Comparison of ENCODE assay signal across 21 cellular contexts in the genomic region with DNA sequence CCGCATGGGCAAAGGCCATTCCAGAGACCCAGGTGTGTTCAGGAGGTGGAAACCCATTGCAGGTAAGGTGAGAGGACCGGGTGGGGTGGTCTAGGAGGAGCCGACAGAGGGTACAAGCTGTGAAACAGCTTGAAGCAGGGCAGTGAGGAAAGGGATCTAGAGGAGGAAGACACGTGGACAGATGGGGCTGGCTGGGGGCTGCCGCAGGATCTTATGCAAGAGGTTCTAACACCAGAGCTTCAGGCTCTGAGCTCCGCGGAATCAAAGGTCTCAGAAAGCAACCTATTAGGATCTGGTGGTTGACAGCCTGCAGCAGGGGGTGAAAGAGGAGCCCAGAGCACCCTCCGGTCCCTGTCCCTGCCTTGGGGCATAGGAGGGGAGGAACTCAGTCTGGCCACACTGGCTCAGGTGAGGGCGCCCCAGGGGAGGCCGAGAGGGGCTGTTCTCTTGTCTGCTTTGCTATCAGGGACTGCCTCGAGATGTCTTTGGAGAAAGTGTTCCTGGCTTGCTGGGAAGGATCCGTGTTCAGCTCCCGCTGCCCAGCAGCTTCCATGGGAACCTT. TPM values are rescaled to one million over a fixed set of nuclear protein-coding genes. Genes with fewer than 3 reads are reported as not detected.
DNase-seq lines count a peak whose midpoint lies in the region; ATAC-seq, FAIRE-seq and TF ChIP-seq lines count a peak whose summit lies in the region.
"Had no signal": no experiment of that assay in that cellular context is flagged by ENCODE, and none has a peak within 500 bp of the region (broad histone marks: within the 10 kb centered on the region; RNA-seq: fewer than 3 reads in every experiment).

No MANE protein-coding gene starts in this region.

- peak overlapping the region; percentile 3 for H3K27ac Mint-ChIP-seq in stimulated activated naive CD8-positive, alpha-beta T cell treated with anti-CD3 and anti-CD28 coated beads, Interleukin-15, Interleukin-2, amounts not matched to agents 100 ng/mL and 50 ng/mL, for 24 hours
- H3K27ac Mint-ChIP-seq: IgD-negative memory B cell had no signal

- CTCF ChIA-PET in PC-3 (lab: Charles Lee): no interaction called here
- CTCF ChIA-PET in H1 (lab: Charles Lee; ENCODE audit: partially characterized antibody): interaction anchor here (1.1 to 4.0 kb wide), 4 partner anchors 17 to 218 kb away, joined by 3 to 28 read pairs (median 4); no protein-coding TSS in a partner anchor

- no peaks in the 10 kb centered on the region for H3K9me2 ChIP-seq in PC-3 (replicated peaks; ENCODE audit: low read length)

- H4K20me1 ChIP-seq in PC-3 (ENCODE audit: low read length): no peaks in the 10 kb centered on the region
- no peaks in the 10 kb centered on the region for H4K20me1 ChIP-seq in H1 (replicated peaks in 1 of 2; ENCODE audit: control insufficient read depth in 1 of 2, insufficient read depth in 2 of 2, low read length in 2 of 2)

- peaks cover 14% of the 10 kb centered on the region for H3K4me1 Mint-ChIP-seq in stimulated activated naive CD8-positive, alpha-beta T cell treated with anti-CD3 and anti-CD28 coated beads, Interleukin-15, Interleukin-2, amounts not matched to agents 100 ng/mL and 50 ng/mL, for 24 hours (ENCODE audit: low read depth)

- no peak overlapping the region for H3K18ac ChIP-seq in H1 (ENCODE audit: extremely low read depth, low read length)

- no peak for TF ChIP-seq EP300 in H1 (IDR thresholded peaks at IDR 0.05; ENCODE audit: borderline replicate concordance in 1 of 2, low read depth in 2 of 2, low read length in 2 of 2)

- H3K4me2 ChIP-seq in PC-3 (ENCODE audit: low read length) (0 out of 2 replicates have a peak overlapping the region, but pooled peaks have one; percentile 17), H1 (ENCODE audit: insufficient read depth in 1 of 2, low read depth in 2 of 2, low read length in 2 of 2) (no peak overlapping the region)

- H2BK5ac ChIP-seq in H1 (ENCODE audit: low read depth, low read length): no peak overlapping the region

- H3K27me3 Mint-ChIP-seq in stimulated activated naive CD8-positive, alpha-beta T cell treated with anti-CD3 and anti-CD28 coated beads, Interleukin-15, Interleukin-2, amounts not matched to agents 100 ng/mL and 50 ng/mL, for 24 hours: peaks cover 4% of the 10 kb centered on the region

- ATAC-seq in stimulated activated naive CD8-positive, alpha-beta T cell treated with anti-CD3 and anti-CD28 coated beads, Interleukin-15, Interleukin-2, amounts not matched to agents 100 U/mL and 50 U/mL, for 24 hours: no peak
- ATAC-seq in PC-3: no peak
- ATAC-seq: A549 had no signal

- H3K9me3 Mint-ChIP-seq in stimulated activated naive CD8-positive, alpha-beta T cell treated with anti-CD3 and anti-CD28 coated beads, Interleukin-15, Interleukin-2, amounts not matched to agents 100 ng/mL and 50 ng/mL, for 24 hours: no peaks in the 10 kb centered on the region
- H3K9me3 Mint-ChIP-seq: IgD-negative memory B cell had no signal

- POLR2A ChIA-PET in PC-3 (lab: Charles Lee; ENCODE audit: unreplicated experiment): no interaction called here
- POLR2A ChIA-PET in H1 (lab: Charles Lee; ENCODE audit: partially characterized antibody): no interaction called here

- H4K8ac ChIP-seq in H1 (ENCODE audit: extremely low read depth, insufficient read depth, low read length): peak overlapping the region; percentile 39; the same call in 1 of the 2 replicates

- no TSS peak for BruUV-seq in PC-3 (replicated peaks; lab: Mats Ljungman, UMichigan)

- no peak overlapping the region for H2BK120ac ChIP-seq in H1 (replicated peaks; ENCODE audit: low read depth, low read length)

- no peak for FAIRE-seq in H1 (lab: Jason Lieb, UNC)
- FAIRE-seq in GM12892 (lab: Jason Lieb, UNC): no peak
- FAIRE-seq: A549 had no signal

- 87% methylated on average over 13 of the region's 13 CpGs; no CpG with 5 or more reads in 1 of the 2 experiments for WGBS in H1 (ENCODE audit: extremely low coverage in 1 of 2, insufficient coverage in 1 of 2, insufficient read length in 1 of 2, insufficient replicate concordance in 2 of 2, low coverage in 1 of 2, low lambda C conversion rate in 2 of 2, missing lambda C conversion rate in 1 of 2), 2 experiments

- no peak for TF ChIP-seq POLR2A in H1 (IDR thresholded peaks at IDR 0.05; ENCODE audit: control extremely low read depth in 1 of 2, low read depth in 2 of 2, low read length in 2 of 2)
- TF ChIP-seq POLR2A in GM12892 (IDR thresholded peaks at IDR 0.05; ENCODE audit: low read depth, low read length): no peak

- H3K27me3 ChIP-seq in PC-3 (ENCODE audit: low read length) (no peaks in the 10 kb centered on the region), H1 (replicated peaks in 1 of 4; ENCODE audit: control insufficient read depth in 3 of 4, extremely low read depth in 1 of 4, insufficient read depth in 3 of 4, low read length in 3 of 4) (no peaks in the 10 kb centered on the region)

- no peak overlapping the region for H2BK15ac ChIP-seq in H1 (ENCODE audit: low read length)

- H3K9me3 ChIP-seq in PC-3 (ENCODE audit: low read length) (no peaks in the 10 kb centered on the region), H1 (ENCODE audit: insufficient read depth in 2 of 2, low read depth in 1 of 2, low read length in 1 of 2) (peaks cover 7 to 8% of the 10 kb centered on the region in 2 experiments; a peak in 3 of 4 replicates)
- H3K9me3 ChIP-seq: A549, SJSA1 had no signal

- H3F3A ChIP-seq in PC-3 (ENCODE audit: low read length, unreplicated experiment): no peaks in the 10 kb centered on the region

- no peak for TF ChIP-seq CTCF in PC-3 (conservative IDR thresholded peaks at IDR 0.05; ENCODE audit: low read depth, low read length)
- no peak for TF ChIP-seq CTCF in H1 (IDR thresholded peaks at IDR 0.05; ENCODE audit: control extremely low read depth in 1 of 3, insufficient read depth in 1 of 3, low read depth in 1 of 3, low read length in 3 of 3)

- H4K91ac ChIP-seq in H1 (replicated peaks; ENCODE audit: insufficient read length, low read length): no peak overlapping the region

- no peaks in the 10 kb centered on the region for H3K23me2 ChIP-seq in H1 (ENCODE audit: low read depth, low read length)

- H3K23ac ChIP-seq in H1 (ENCODE audit: insufficient read length): no peak overlapping the region

- 0 out of 2 replicates have a peak overlapping the region, but pooled peaks have one; percentile 3 for H2BK12ac ChIP-seq in H1 (ENCODE audit: low read depth, low read length)

- H3K79me2 ChIP-seq in PC-3 (ENCODE audit: low read length) (no peaks in the 10 kb centered on the region), H1 (ENCODE audit: control insufficient read depth in 1 of 2, insufficient read depth in 2 of 2, low read length in 2 of 2) (no peaks in the 10 kb centered on the region)

- H3K4me3 Mint-ChIP-seq in stimulated activated naive CD8-positive, alpha-beta T cell treated with anti-CD3 and anti-CD28 coated beads, Interleukin-15, Interleukin-2, amounts not matched to agents 100 ng/mL and 50 ng/mL, for 24 hours: no peak overlapping the region
- H3K4me3 Mint-ChIP-seq: IgD-negative memory B cell had no signal

- H3K9ac ChIP-seq in PC-3 (ENCODE audit: low read length) (peak overlapping the region; percentile 87), H1 (replicated peaks in 1 of 4; ENCODE audit: extremely low read depth in 1 of 4, low read depth in 3 of 4, low read length in 3 of 4) (no peak overlapping the region)

- H3K36me3 ChIP-seq in PC-3 (ENCODE audit: low read depth, low read length) (no peaks in the 10 kb centered on the region), H1 (ENCODE audit: control insufficient read depth in 2 of 4, insufficient read depth in 4 of 4, low read length in 3 of 4) (no peaks in the 10 kb centered on the region)
- H3K36me3 ChIP-seq: SJSA1 had no signal

- peaks cover 56% of the 10 kb centered on the region for H3K4me1 ChIP-seq in PC-3 (ENCODE audit: insufficient read depth, low read length)
- no peaks in the 10 kb centered on the region; a peak in 2 of 7 replicates for H3K4me1 ChIP-seq in H1 (replicated peaks in 1 of 4; ENCODE audit: control insufficient read depth in 3 of 4, insufficient read depth in 4 of 4, low read length in 3 of 4)

- H2AK5ac ChIP-seq in H1 (ENCODE audit: low read depth, low read length): no peak overlapping the region

- H2BK20ac ChIP-seq in H1 (ENCODE audit: low read length): no peak overlapping the region

- no peak overlapping the region for H3K14ac ChIP-seq in H1 (ENCODE audit: insufficient read length)

- no peaks in the 10 kb centered on the region for H3K79me1 ChIP-seq in H1 (ENCODE audit: low read depth, low read length)

- H3K36me3 Mint-ChIP-seq in stimulated activated naive CD8-positive, alpha-beta T cell treated with anti-CD3 and anti-CD28 coated beads, Interleukin-15, Interleukin-2, amounts not matched to agents 100 ng/mL and 50 ng/mL, for 24 hours (ENCODE audit: low read depth): no peaks in the 10 kb centered on the region
- H3K36me3 Mint-ChIP-seq: IgD-negative memory B cell had no signal

- no peak overlapping the region for H3K4me3 ChIP-seq in PC-3 (ENCODE audit: low read length)
- no peak overlapping the region for H3K4me3 ChIP-seq in H1 (ENCODE audit: extremely low read depth in 1 of 4, insufficient read depth in 2 of 4, low read depth in 3 of 4, low read length in 4 of 4)
- H3K4me3 ChIP-seq: A549, SJSA1 had no signal

- TF ChIP-seq RAD21 in H1 (IDR thresholded peaks at IDR 0.05 in 1 of 2, conservative IDR thresholded peaks at IDR 0.05 in 1 of 2; ENCODE audit: low read depth in 2 of 2, low read length in 2 of 2): no peak

- H3K27ac ChIP-seq in PC-3 (ENCODE audit: low read length): peak overlapping the region; percentile 97
- H3K27ac ChIP-seq in H1 (ENCODE audit: low read depth, low read length): no peak overlapping the region
- H3K27ac ChIP-seq: A549, RWPE1, SJSA1 had no signal

- no peak overlapping the region for H3K56ac ChIP-seq in H1 (replicated peaks; ENCODE audit: insufficient read length, low read depth, low read length)

- no peak overlapping the region for H4K5ac ChIP-seq in H1 (ENCODE audit: insufficient read length, low read depth, low read length)

- H3K4ac ChIP-seq in H1 (replicated peaks; ENCODE audit: insufficient read length, low read depth, low read length): no peak overlapping the region

- DNase-seq in stimulated activated naive CD8-positive, alpha-beta T cell treated with anti-CD3 and anti-CD28 coated beads, Interleukin-15, Interleukin-2, amounts not matched to agents 100 U/mL and 50 U/mL, for 24 hours: no peak
- DNase-seq in PC-3 (no peak), H1 (ENCODE audit: low read depth in 1 of 2, low spot score in 2 of 2) (no peak), GM12892 (ENCODE audit: insufficient read length) (no peak), pons (ENCODE audit: low spot score) (no peak), NCI-H2196 treated with DMSO at 0.1 percent for 48 hours (lab: John Stamatoyannopoulos, UW; ENCODE audit: unreplicated experiment) (no peak)
- DNase-seq: C1 segment of cervical spinal cord, GOT3, NCI-H1048, NCI-H1436 treated with DMSO at 0.1 percent for 48 hours, NCI-H2029 treated with DMSO at 0.1 percent for 48 hours, NCI-H2227 treated with DMSO at 0.1 percent for 48 hours, OCI-M1 had no signal

- intact Hi-C loops in PC-3 (cut with micrococcal nuclease): no loop called here

- H2AFZ ChIP-seq in PC-3 (ENCODE audit: low read length): no peak overlapping the region
- H2AFZ ChIP-seq in H1 (ENCODE audit: low read length): no peak overlapping the region

RNA-seq across cellular contexts. Expression of a gene that starts 1.9 kb away (rescaled TPM):
- total RNA-seq in PC-3 (2014; rRNA removed): 99.2 and 111 TPM in 2 replicates
- not detected in 2 replicates for total RNA-seq in H1 (2021; fragmentation: NEBNext Ultra II Directional; extraction: Animal tissue kit (Norgen Biotek cat#: 25700))
- polyA plus RNA-seq in H1 (2011; rRNA removed): not detected in 2 replicates
- not detected for polyA plus RNA-seq in H1 (2011; cell fraction: cytosol; rRNA removed)
- polyA plus RNA-seq in H1 (2011; cell fraction: nucleus; rRNA removed): not detected
- not detected in 4 replicates for polyA plus RNA-seq in H1 (2012, experiment 1 of 2)
- not detected for polyA plus RNA-seq in H1 (2012, experiment 2 of 2)
- polyA plus RNA-seq in H1 (2013, experiment 1 of 2): not detected
- polyA plus RNA-seq in H1 (2013, experiment 2 of 2): not detected
- not detected in 2 replicates for polyA minus RNA-seq in H1 (2011; rRNA and poly(A)+ RNA removed)
- polyA minus RNA-seq in H1 (2011; cell fraction: cytosol; rRNA and poly(A)+ RNA removed): not detected
- polyA minus RNA-seq in H1 (2011; cell fraction: nucleus; rRNA and poly(A)+ RNA removed): not detected
- polyA plus RNA-seq in GM12892 (2012; ENCODE audit: missing spikeins): not detected
- total RNA-seq: Daoy, LHCN-M2, SJSA1 had no signal
- polyA plus RNA-seq: IgD-negative memory B cell had no signal

RNA-seq across cellular contexts. Expression of a gene that starts 13.6 kb away (rescaled TPM):
- total RNA-seq in PC-3 (2014; rRNA removed): 21.1 and 22.9 TPM in 2 replicates
- not detected in 2 replicates for total RNA-seq in H1 (2021; fragmentation: NEBNext Ultra II Directional; extraction: Animal tissue kit (Norgen Biotek cat#: 25700))
- not detected in 2 replicates for polyA plus RNA-seq in H1 (2011; rRNA removed)
- polyA plus RNA-seq in H1 (2011; cell fraction: cytosol; rRNA removed): not detected
- not detected for polyA plus RNA-seq in H1 (2011; cell fraction: nucleus; rRNA removed)
- not detected in 4 replicates for polyA plus RNA-seq in H1 (2012, experiment 1 of 2)
- not detected for polyA plus RNA-seq in H1 (2012, experiment 2 of 2)
- not detected for polyA plus RNA-seq in H1 (2013, experiment 1 of 2)
- polyA plus RNA-seq in H1 (2013, experiment 2 of 2): not detected
- polyA minus RNA-seq in H1 (2011; rRNA and poly(A)+ RNA removed): not detected in 2 replicates
- polyA minus RNA-seq in H1 (2011; cell fraction: cytosol; rRNA and poly(A)+ RNA removed): not detected
- not detected for polyA minus RNA-seq in H1 (2011; cell fraction: nucleus; rRNA and poly(A)+ RNA removed)
- polyA plus RNA-seq in GM12892 (2012; ENCODE audit: missing spikeins): 2.7 TPM
- total RNA-seq: Daoy, LHCN-M2, SJSA1 had no signal
- polyA plus RNA-seq: A549, IgD-negative memory B cell had no signal

RNA-seq across cellular contexts. Expression of a gene that starts 31.5 kb away (rescaled TPM):
- not detected in 2 replicates for total RNA-seq in PC-3 (2014; rRNA removed)
- total RNA-seq in H1 (2021; fragmentation: NEBNext Ultra II Directional; extraction: Animal tissue kit (Norgen Biotek cat#: 25700)): not detected in 2 replicates
- 0.38 and 0.75 TPM in 2 replicates for polyA plus RNA-seq in H1 (2011; rRNA removed)
- polyA plus RNA-seq in H1 (2011; cell fraction: cytosol; rRNA removed): 0.61 TPM
- polyA plus RNA-seq in H1 (2011; cell fraction: nucleus; rRNA removed): 0.63 TPM
- polyA plus RNA-seq in H1 (2012, experiment 1 of 2): 0.19 to 0.52 TPM (median 0.36 TPM) in 3 of 4 replicates, not detected in the other
- 0.16 TPM for polyA plus RNA-seq in H1 (2012, experiment 2 of 2)
- polyA plus RNA-seq in H1 (2013, experiment 1 of 2): 0.06 TPM
- 0.13 TPM for polyA plus RNA-seq in H1 (2013, experiment 2 of 2)
- 0.44 and 0.63 TPM in 2 replicates for polyA minus RNA-seq in H1 (2011; rRNA and poly(A)+ RNA removed)
- not detected for polyA minus RNA-seq in H1 (2011; cell fraction: cytosol; rRNA and poly(A)+ RNA removed)
- 1.3 TPM for polyA minus RNA-seq in H1 (2011; cell fraction: nucleus; rRNA and poly(A)+ RNA removed)
- polyA plus RNA-seq in GM12892 (2012; ENCODE audit: missing spikeins): 7.2 TPM
- total RNA-seq: LHCN-M2 had no signal
- polyA plus RNA-seq: IgD-negative memory B cell had no signal

RNA-seq across cellular contexts. Expression of a gene that starts 39.3 kb away (rescaled TPM):
- total RNA-seq in PC-3 (2014; rRNA removed): 1.0 TPM in 1 of 2 replicates, not detected in the other
- total RNA-seq in H1 (2021; fragmentation: NEBNext Ultra II Directional; extraction: Animal tissue kit (Norgen Biotek cat#: 25700)): not detected in 2 replicates
- not detected in 2 replicates for polyA plus RNA-seq in H1 (2011; rRNA removed)
- not detected for polyA plus RNA-seq in H1 (2011; cell fraction: cytosol; rRNA removed)
- polyA plus RNA-seq in H1 (2011; cell fraction: nucleus; rRNA removed): not detected
- polyA plus RNA-seq in H1 (2012, experiment 1 of 2): not detected in 4 replicates
- polyA plus RNA-seq in H1 (2012, experiment 2 of 2): not detected
- polyA plus RNA-seq in H1 (2013, experiment 1 of 2): not detected
- not detected for polyA plus RNA-seq in H1 (2013, experiment 2 of 2)
- 0.19 TPM in 1 of 2 replicates, not detected in the other for polyA minus RNA-seq in H1 (2011; rRNA and poly(A)+ RNA removed)
- not detected for polyA minus RNA-seq in H1 (2011; cell fraction: cytosol; rRNA and poly(A)+ RNA removed)
- polyA minus RNA-seq in H1 (2011; cell fraction: nucleus; rRNA and poly(A)+ RNA removed): not detected
- 0.13 TPM for polyA plus RNA-seq in GM12892 (2012; ENCODE audit: missing spikeins)
- total RNA-seq: Daoy, HT-29, LHCN-M2, SJSA1 had no signal
- polyA plus RNA-seq: A549 had no signal

RNA-seq across cellular contexts. Expression of a gene that starts 49.2 kb away (rescaled TPM):
- total RNA-seq in PC-3 (2014; rRNA removed): 2.8 and 9.1 TPM in 2 replicates
- 1.7 TPM in 1 of 2 replicates, not detected in the other for total RNA-seq in H1 (2021; fragmentation: NEBNext Ultra II Directional; extraction: Animal tissue kit (Norgen Biotek cat#: 25700))
- polyA plus RNA-seq in H1 (2011; rRNA removed): 4.1 and 6.7 TPM in 2 replicates
- 2.8 TPM for polyA plus RNA-seq in H1 (2011; cell fraction: cytosol; rRNA removed)
- polyA plus RNA-seq in H1 (2011; cell fraction: nucleus; rRNA removed): 2.2 TPM
- 1.2 to 4.3 TPM (median 2.0 TPM) in 4 replicates for polyA plus RNA-seq in H1 (2012, experiment 1 of 2)
- polyA plus RNA-seq in H1 (2012, experiment 2 of 2): 8.3 TPM
- 2.6 TPM for polyA plus RNA-seq in H1 (2013, experiment 1 of 2)
- polyA plus RNA-seq in H1 (2013, experiment 2 of 2): 2.0 TPM
- 0.41 TPM in 1 of 2 replicates, not detected in the other for polyA minus RNA-seq in H1 (2011; rRNA and poly(A)+ RNA removed)
- polyA minus RNA-seq in H1 (2011; cell fraction: cytosol; rRNA and poly(A)+ RNA removed): not detected
- polyA minus RNA-seq in H1 (2011; cell fraction: nucleus; rRNA and poly(A)+ RNA removed): not detected
- polyA plus RNA-seq in GM12892 (2012; ENCODE audit: missing spikeins): not detected
- total RNA-seq: LHCN-M2, SJSA1 had no signal
- polyA plus RNA-seq: IgD-negative memory B cell had no signal

Comparison
In these comparisons a context has a peak if more than half of its experiments do, and no peak if none do; other contexts are left out.
1. RNA of a gene that starts 1.9 kb away (total RNA-seq): 99.2 to 111 TPM in PC-3; not detected in H1; every median in the first group is over 100 times any median in the second.
2. RNA of a gene that starts 13.6 kb away (total RNA-seq): 21.1 to 22.9 TPM in PC-3; not detected in H1; every median in the first group is over 10 times any median in the second.